Comparison of ENCODE assay signal across 1 cellular context in the genomic region with DNA sequence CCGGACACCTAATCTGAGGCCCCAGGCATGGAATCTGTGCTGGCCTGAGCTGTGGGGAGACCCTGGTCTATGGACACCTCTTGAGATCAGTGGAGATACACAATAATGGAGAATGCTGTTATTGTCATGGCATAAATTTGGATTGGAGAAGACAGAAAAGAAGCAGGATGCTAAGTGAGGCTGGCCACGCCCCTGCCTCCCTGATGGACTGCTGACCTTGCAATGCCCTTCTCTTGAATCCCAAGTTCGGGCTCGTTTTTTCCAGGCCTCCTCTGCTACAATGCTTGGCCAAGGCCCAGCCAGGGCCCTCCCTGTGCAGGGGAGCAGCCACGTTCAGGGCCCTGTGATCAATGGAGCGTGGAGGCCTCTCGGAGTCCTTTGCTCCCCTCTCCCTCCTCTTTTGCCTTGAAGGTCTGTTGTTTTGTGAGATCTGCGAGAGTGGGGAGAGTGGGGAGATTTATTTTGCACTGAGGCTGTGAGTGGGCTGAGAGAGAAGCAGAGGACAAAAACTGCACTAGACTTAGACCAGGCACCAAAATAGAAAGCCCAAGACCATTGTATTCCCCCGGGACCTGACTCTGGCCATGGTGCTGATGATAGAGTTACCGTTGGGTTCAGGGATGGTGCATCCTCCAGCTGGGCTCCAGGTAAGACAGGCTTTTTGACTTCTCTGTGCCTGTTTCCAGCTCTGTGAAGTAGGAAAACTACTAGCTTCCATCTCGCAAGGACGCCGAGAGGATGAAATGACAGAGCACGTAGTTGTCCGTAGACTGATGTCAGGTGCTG.
TF ChIP-seq lines count a peak whose summit lies in the region.

No MANE protein-coding gene starts in this region.

TF ChIP-seq in HepG2, 621 proteins besides CTCF, POLR2A, EP300 and RAD21 (continued from another document):
- TF ChIP-seq, protein P1, sequence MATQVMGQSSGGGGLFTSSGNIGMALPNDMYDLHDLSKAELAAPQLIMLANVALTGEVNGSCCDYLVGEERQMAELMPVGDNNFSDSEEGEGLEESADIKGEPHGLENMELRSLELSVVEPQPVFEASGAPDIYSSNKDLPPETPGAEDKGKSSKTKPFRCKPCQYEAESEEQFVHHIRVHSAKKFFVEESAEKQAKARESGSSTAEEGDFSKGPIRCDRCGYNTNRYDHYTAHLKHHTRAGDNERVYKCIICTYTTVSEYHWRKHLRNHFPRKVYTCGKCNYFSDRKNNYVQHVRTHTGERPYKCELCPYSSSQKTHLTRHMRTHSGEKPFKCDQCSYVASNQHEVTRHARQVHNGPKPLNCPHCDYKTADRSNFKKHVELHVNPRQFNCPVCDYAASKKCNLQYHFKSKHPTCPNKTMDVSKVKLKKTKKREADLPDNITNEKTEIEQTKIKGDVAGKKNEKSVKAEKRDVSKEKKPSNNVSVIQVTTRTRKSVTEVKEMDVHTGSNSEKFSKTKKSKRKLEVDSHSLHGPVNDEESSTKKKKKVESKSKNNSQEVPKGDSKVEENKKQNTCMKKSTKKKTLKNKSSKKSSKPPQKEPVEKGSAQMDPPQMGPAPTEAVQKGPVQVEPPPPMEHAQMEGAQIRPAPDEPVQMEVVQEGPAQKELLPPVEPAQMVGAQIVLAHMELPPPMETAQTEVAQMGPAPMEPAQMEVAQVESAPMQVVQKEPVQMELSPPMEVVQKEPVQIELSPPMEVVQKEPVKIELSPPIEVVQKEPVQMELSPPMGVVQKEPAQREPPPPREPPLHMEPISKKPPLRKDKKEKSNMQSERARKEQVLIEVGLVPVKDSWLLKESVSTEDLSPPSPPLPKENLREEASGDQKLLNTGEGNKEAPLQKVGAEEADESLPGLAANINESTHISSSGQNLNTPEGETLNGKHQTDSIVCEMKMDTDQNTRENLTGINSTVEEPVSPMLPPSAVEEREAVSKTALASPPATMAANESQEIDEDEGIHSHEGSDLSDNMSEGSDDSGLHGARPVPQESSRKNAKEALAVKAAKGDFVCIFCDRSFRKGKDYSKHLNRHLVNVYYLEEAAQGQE (IDR thresholded peaks at IDR 0.05; ENCODE audit: borderline replicate concordance in 1 of 2, low read depth in 1 of 2, low read length in 2 of 2), result peak; percentile 18 to 85
